In genomic region chr3:172965256-172965655, GRCh38 we compare ENCODE assay signal across 23 cellular contexts.
DNase-seq lines count a peak whose midpoint lies in the region; ATAC-seq, FAIRE-seq and TF ChIP-seq lines count a peak whose summit lies in the region.
"Had no signal": no experiment of that assay in that cellular context is flagged by ENCODE, and none has a peak within 500 bp of the region (broad histone marks: within the 10 kb centered on the region; RNA-seq: fewer than 3 reads in every experiment).

No MANE protein-coding gene starts in this region.

- H3K36me3 Mint-ChIP-seq in MCF 10A (ENCODE audit: insufficient read depth, unreplicated experiment) = no peaks in the 10 kb centered on the region
- H3K36me3 Mint-ChIP-seq: activated naive CD4-positive, alpha-beta T cell treated with anti-CD3 and anti-CD28 coated beads, Interleukin-2, amount 10 ng/mL, durations not matched to agents 7 days and 5 days; naive B cell had no signal

- DNase-seq in mammary epithelial cell = peak; percentile 1
- DNase-seq in MCF 10A (ENCODE audit: unreplicated experiment) = no peak
- peak; percentile 16 for DNase-seq in RCC 7860 (ENCODE audit: low spot score)
- DNase-seq in fibroblast of lung (ENCODE audit: low read depth in 2 of 2) = peak; percentile 3 to 92
- DNase-seq in smooth muscle cell (lab: John Stamatoyannopoulos, UW; ENCODE audit: unreplicated experiment) = no peak
- DNase-seq in psoas muscle = no peak
- no peak for DNase-seq in colonic mucosa
- DNase-seq: activated CD4-positive, alpha-beta T cell treated with anti-CD3 and anti-CD28 coated beads, Interleukin-2, amount 50 U/mL, for 1 hour; activated naive CD4-positive, alpha-beta T cell treated with anti-CD3 and anti-CD28 coated beads, Interleukin-2, amount 10 ng/mL, durations not matched to agents 7 days and 5 days; anterior cingulate cortex; BE2C; foreskin keratinocyte; naive B cell; small intestine; stimulated activated CD4-positive, alpha-beta T cell treated with anti-CD3 and anti-CD28 coated beads, Interleukin-2, amount 100 ng/mL, for 24 hours; upper lobe of right lung had no signal

- H3F3A ChIP-seq in smooth muscle cell (ENCODE audit: low read depth) = no peaks in the 10 kb centered on the region

- whole genome bisulfite sequencing in mammary epithelial cell (ENCODE audit: low coverage, missing lambda C conversion rate) = 27% methylated on average over 2 of the region's 2 CpGs
- 21% methylated on average over 2 of the region's 2 CpGs for WGBS in smooth muscle cell (ENCODE audit: low lambda C conversion rate)
- WGBS in psoas muscle, 3 donors = 82 to 85% (median 85%) methylated on average over 2 of the region's 2 CpGs

- dilution Hi-C loops in mammary epithelial cell (cut with HindIII; ENCODE audit: low sequenced_read_pairs) = no loop called here

- no peak overlapping the region for H3K4me2 ChIP-seq in mammary epithelial cell (ENCODE audit: insufficient read depth, low read depth, low read length)
- no peak overlapping the region for H3K4me2 ChIP-seq in fibroblast of lung (ENCODE audit: extremely low read depth, insufficient read depth, low read length)
- H3K4me2 ChIP-seq in smooth muscle cell = peak overlapping the region; percentile 4
- H3K4me2 ChIP-seq: hepatocyte had no signal

- H3K27ac ChIP-seq in mammary epithelial cell (ENCODE audit: insufficient read depth, low read depth, low read length) = no peak overlapping the region
- H3K27ac ChIP-seq in fibroblast of lung (ENCODE audit: insufficient read depth, low read length) = no peak overlapping the region
- peak overlapping the region; percentile 49 for H3K27ac ChIP-seq in smooth muscle cell (ENCODE audit: low read depth)
- no peak overlapping the region for H3K27ac ChIP-seq in psoas muscle
- no peak overlapping the region for H3K27ac ChIP-seq in colonic mucosa
- H3K27ac ChIP-seq: 22Rv1, foreskin keratinocyte, hepatocyte, upper lobe of right lung had no signal

- no peak for ATAC-seq in psoas muscle
- ATAC-seq in GM19324 (IDR thresholded peaks at IDR 0.05; ENCODE audit: low FRiP score, unreplicated experiment) = no peak
- ATAC-seq: foreskin keratinocyte, Right ventricle myocardium inferior, upper lobe of right lung had no signal

- H3K4me1 Mint-ChIP-seq in MCF 10A (ENCODE audit: insufficient read depth, unreplicated experiment) = no peaks in the 10 kb centered on the region
- H3K4me1 Mint-ChIP-seq: activated naive CD4-positive, alpha-beta T cell treated with anti-CD3 and anti-CD28 coated beads, Interleukin-2, amount 10 ng/mL, durations not matched to agents 7 days and 5 days; central memory CD8-positive, alpha-beta T cell; naive B cell had no signal

- H3K4me3 Mint-ChIP-seq in MCF 10A (ENCODE audit: unreplicated experiment) = no peak overlapping the region
- H3K4me3 Mint-ChIP-seq: activated naive CD4-positive, alpha-beta T cell treated with anti-CD3 and anti-CD28 coated beads, Interleukin-2, amount 10 ng/mL, durations not matched to agents 7 days and 5 days; activated T-helper 1 cell treated with anti-CD3 and anti-CD28 coated beads, Interleukin-12 subunit alpha, Interleukin-12 subunit beta, Interleukin-2, Interleukin-4 antibody, amounts not matched to agents 30 ng/mL and 10 ng/mL and 1 ng/mL, durations not matched to agents 14 hours and 24 hours and 36 hours; central memory CD8-positive, alpha-beta T cell; naive B cell had no signal

- H4K20me1 ChIP-seq in mammary epithelial cell (ENCODE audit: insufficient read depth, low read length) = no peaks in the 10 kb centered on the region
- H4K20me1 ChIP-seq in fibroblast of lung (ENCODE audit: control insufficient read depth, extremely low read depth, insufficient read depth, low read length) = no peaks in the 10 kb centered on the region
- H4K20me1 ChIP-seq in smooth muscle cell (ENCODE audit: low read depth) = no peaks in the 10 kb centered on the region

- H3K4me3 ChIP-seq in mammary epithelial cell (replicated peaks in 1 of 3; ENCODE audit: insufficient read depth in 1 of 3, low read depth in 2 of 3, low read length in 3 of 3) (no peak overlapping the region), fibroblast of lung (replicated peaks in 1 of 4; ENCODE audit: control extremely low read depth in 1 of 4, insufficient read depth in 1 of 4, low read depth in 3 of 4, low read length in 4 of 4) (no peak overlapping the region), smooth muscle cell (no peak overlapping the region), psoas muscle (no peak overlapping the region), colonic mucosa (no peak overlapping the region)
- H3K4me3 ChIP-seq: hepatocyte, upper lobe of right lung had no signal

- H3K79me2 ChIP-seq in mammary epithelial cell (ENCODE audit: insufficient read depth, low read length) (no peaks in the 10 kb centered on the region), fibroblast of lung (ENCODE audit: control insufficient read depth, insufficient read depth, low read length) (no peaks in the 10 kb centered on the region), smooth muscle cell (ENCODE audit: low read depth) (no peaks in the 10 kb centered on the region)
- H3K79me2 ChIP-seq: hepatocyte had no signal

- FAIRE-seq in RCC 7860 (lab: Jason Lieb, UNC) = no peak
- FAIRE-seq: GM12892, small intestine had no signal

- in situ Hi-C loops in mammary epithelial cell (cut with MboI; ENCODE audit: low sequenced_read_pairs in 2 of 2) = no loop called here

- POLR2A ChIA-PET in MCF 10A (lab: Yijun Ruan, JAX) = no interaction called here

- intact Hi-C loops in mammary epithelial cell (cut with micrococcal nuclease) = no loop called here
- intact Hi-C loops in MCF 10A (cut with micrococcal nuclease) = no loop called here
- intact Hi-C loops in psoas muscle (cut with DNase I) = no loop called here
- intact Hi-C loops in colonic mucosa (cut with DNase I) = no loop called here

- H3K4me1 ChIP-seq in mammary epithelial cell (ENCODE audit: insufficient read depth, low read length) (no peaks in the 10 kb centered on the region), fibroblast of lung (ENCODE audit: control insufficient read depth, extremely low read depth, insufficient read depth, low read length) (no peaks in the 10 kb centered on the region), smooth muscle cell (ENCODE audit: low read depth) (no peaks in the 10 kb centered on the region), psoas muscle (no peaks in the 10 kb centered on the region), colonic mucosa (no peaks in the 10 kb centered on the region)
- H3K4me1 ChIP-seq: BE2C, upper lobe of right lung had no signal

- H2AFZ ChIP-seq in mammary epithelial cell (ENCODE audit: low read depth, low read length) (no peak overlapping the region), fibroblast of lung (ENCODE audit: low read length) (no peak overlapping the region), smooth muscle cell (ENCODE audit: low read depth) (peak overlapping the region; percentile 6)
- H2AFZ ChIP-seq: hepatocyte had no signal

- H3K27ac Mint-ChIP-seq in MCF 10A (ENCODE audit: low read depth, unreplicated experiment) = no peak overlapping the region
- H3K27ac Mint-ChIP-seq: activated naive CD4-positive, alpha-beta T cell treated with anti-CD3 and anti-CD28 coated beads, Interleukin-2, amount 10 ng/mL, durations not matched to agents 7 days and 5 days; activated T-helper 1 cell treated with anti-CD3 and anti-CD28 coated beads, Interleukin-12 subunit alpha, Interleukin-12 subunit beta, Interleukin-2, Interleukin-4 antibody, amounts not matched to agents 30 ng/mL and 10 ng/mL and 1 ng/mL, durations not matched to agents 14 hours and 24 hours and 36 hours; naive B cell had no signal

- TF ChIP-seq CTCF in mammary epithelial cell (conservative IDR thresholded peaks at IDR 0.05 in 1 of 2, IDR thresholded peaks at IDR 0.05 in 1 of 2; ENCODE audit: extremely low read depth in 1 of 2, insufficient read depth in 1 of 2, low read depth in 1 of 2, low read length in 2 of 2) (no peak), MCF 10A (IDR thresholded peaks at IDR 0.05; ENCODE audit: unreplicated experiment) (no peak), fibroblast of lung (conservative IDR thresholded peaks at IDR 0.05 in 1 of 2, IDR thresholded peaks at IDR 0.05 in 1 of 2; ENCODE audit: low read depth in 1 of 2, low read length in 2 of 2) (no peak), smooth muscle cell (IDR thresholded peaks at IDR 0.05; ENCODE audit: borderline replicate concordance, insufficient read depth, poor library complexity, severe bottlenecking) (no peak), psoas muscle (IDR thresholded peaks at IDR 0.05) (no peak), colonic mucosa (IDR thresholded peaks at IDR 0.05) (no peak)

- H3K36me3 ChIP-seq in mammary epithelial cell (ENCODE audit: insufficient read depth, low read length) = no peaks in the 10 kb centered on the region
- H3K36me3 ChIP-seq in fibroblast of lung (ENCODE audit: control insufficient read depth, insufficient read depth, low read length) = no peaks in the 10 kb centered on the region
- no peaks in the 10 kb centered on the region for H3K36me3 ChIP-seq in smooth muscle cell (ENCODE audit: low read depth)
- H3K36me3 ChIP-seq in psoas muscle (ENCODE audit: insufficient read depth in 1 of 2, low read depth in 1 of 2) = no peaks in the 10 kb centered on the region
- no peaks in the 10 kb centered on the region for H3K36me3 ChIP-seq in colonic mucosa
- H3K36me3 ChIP-seq: BE2C, upper lobe of right lung had no signal

- H3K9me3 Mint-ChIP-seq in MCF 10A (ENCODE audit: unreplicated experiment) = no peaks in the 10 kb centered on the region
- H3K9me3 Mint-ChIP-seq: activated naive CD4-positive, alpha-beta T cell treated with anti-CD3 and anti-CD28 coated beads, Interleukin-2, amount 10 ng/mL, durations not matched to agents 7 days and 5 days; activated T-helper 1 cell treated with anti-CD3 and anti-CD28 coated beads, Interleukin-12 subunit alpha, Interleukin-12 subunit beta, Interleukin-2, Interleukin-4 antibody, amounts not matched to agents 30 ng/mL and 10 ng/mL and 1 ng/mL, durations not matched to agents 14 hours and 24 hours and 36 hours; central memory CD8-positive, alpha-beta T cell had no signal

- H3K9ac ChIP-seq in mammary epithelial cell (ENCODE audit: insufficient read depth, low read length) = no peak overlapping the region
- H3K9ac ChIP-seq in fibroblast of lung (ENCODE audit: insufficient read depth, low read length) = no peak overlapping the region
- no peak overlapping the region for H3K9ac ChIP-seq in smooth muscle cell (ENCODE audit: low read depth)
- no peak overlapping the region for H3K9ac ChIP-seq in colonic mucosa (ENCODE audit: low read depth in 2 of 2, low read length in 2 of 2)

- no TSS peak for BruUV-seq in mammary epithelial cell (replicated peaks; lab: Mats Ljungman, UMichigan)
- no TSS peak for BruUV-seq in MCF 10A (replicated peaks; lab: Mats Ljungman, UMichigan)

- CTCF ChIA-PET in mammary epithelial cell (lab: Charles Lee; ENCODE audit: low non-redundant PET) = no interaction called here
- CTCF ChIA-PET in MCF 10A (lab: Yijun Ruan, JAX) = no interaction called here

- peaks cover 81% of the 10 kb centered on the region for H3K27me3 Mint-ChIP-seq in MCF 10A (ENCODE audit: insufficient read depth, unreplicated experiment)
- H3K27me3 Mint-ChIP-seq: activated naive CD4-positive, alpha-beta T cell treated with anti-CD3 and anti-CD28 coated beads, Interleukin-2, amount 10 ng/mL, durations not matched to agents 7 days and 5 days; central memory CD8-positive, alpha-beta T cell; naive B cell had no signal

- H3K27me3 ChIP-seq in mammary epithelial cell (ENCODE audit: insufficient read depth, low read length) (peaks cover 4% of the 10 kb centered on the region), fibroblast of lung (ENCODE audit: control insufficient read depth, insufficient read depth, low read length) (no peaks in the 10 kb centered on the region), smooth muscle cell (ENCODE audit: low read depth) (no peaks in the 10 kb centered on the region), psoas muscle (ENCODE audit: insufficient read depth in 3 of 3, low read length in 2 of 3) (no peaks in the 10 kb centered on the region), colonic mucosa (no peaks in the 10 kb centered on the region)
- H3K27me3 ChIP-seq: BE2C, foreskin keratinocyte, hepatocyte, upper lobe of right lung had no signal

- no peaks in the 10 kb centered on the region for H3K9me3 ChIP-seq in mammary epithelial cell (replicated peaks; ENCODE audit: insufficient read depth, low read length)
- H3K9me3 ChIP-seq in fibroblast of lung (ENCODE audit: control insufficient read depth, insufficient read depth, low read depth, low read length) = no peaks in the 10 kb centered on the region
- no peaks in the 10 kb centered on the region for H3K9me3 ChIP-seq in smooth muscle cell (replicated peaks; ENCODE audit: low read depth)
- H3K9me3 ChIP-seq in psoas muscle = no peaks in the 10 kb centered on the region
- H3K9me3 ChIP-seq in colonic mucosa = no peaks in the 10 kb centered on the region
- H3K9me3 ChIP-seq: BE2C, upper lobe of right lung had no signal

Comparison
In these comparisons a context has a peak if more than half of its experiments do, and no peak if none do; other contexts are left out.
1. DNase-seq: peak in mammary epithelial cell (single experiment), RCC 7860 (single experiment) and fibroblast of lung (2 of 2); none in MCF 10A (single experiment), smooth muscle cell (single experiment), psoas muscle (0 of 2) and colonic mucosa (single experiment).